20 cellular contexts compared by ENCODE assay signal in the genomic region with DNA sequence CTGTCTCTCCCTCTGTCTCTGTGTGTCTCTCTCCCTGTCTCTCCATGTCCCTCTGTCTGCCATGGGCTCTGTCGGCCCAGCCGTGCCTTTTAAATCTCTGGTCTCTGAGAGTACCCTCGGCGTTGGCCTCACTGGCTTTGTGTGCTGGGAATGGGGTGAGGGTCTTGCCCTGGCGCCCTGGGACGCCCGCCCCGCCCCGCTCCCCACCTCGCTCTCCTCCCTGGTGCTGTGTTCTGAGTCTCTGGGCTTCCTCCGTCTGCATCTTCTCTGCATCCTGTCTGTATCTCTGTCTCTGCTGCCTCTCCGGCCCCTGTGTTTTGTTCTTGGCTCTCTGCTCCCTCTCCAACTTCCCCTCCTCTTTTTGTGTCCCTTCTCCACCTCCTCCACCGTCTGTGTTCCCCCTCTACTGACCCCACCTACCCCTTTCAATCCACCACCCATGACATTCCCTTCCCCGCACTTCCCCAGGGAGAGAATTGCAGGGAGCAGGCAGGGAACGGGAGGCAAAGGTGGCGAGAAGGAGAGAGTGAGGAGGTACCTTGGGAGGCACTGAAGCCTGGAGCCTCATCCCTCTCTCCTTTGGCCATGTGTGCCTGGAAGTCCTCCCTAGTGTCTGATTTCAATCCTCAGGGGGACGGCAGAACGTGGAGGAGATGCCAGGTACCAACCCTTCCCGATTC. TPM values are rescaled to one million over a fixed set of nuclear protein-coding genes. Genes with fewer than 3 reads are reported as not detected.
DNase-seq lines count a peak whose midpoint lies in the region; ATAC-seq, FAIRE-seq and TF ChIP-seq lines count a peak whose summit lies in the region.
"Had no signal": no experiment of that assay in that cellular context is flagged by ENCODE, and none has a peak within 500 bp of the region (broad histone marks: within the 10 kb centered on the region; RNA-seq: fewer than 3 reads in every experiment).

No MANE protein-coding gene starts in this region.

- no peaks in the 10 kb centered on the region for H3K9me1 ChIP-seq in K562 (ENCODE audit: control insufficient read depth, insufficient read depth, low read length)

- intact Hi-C loops in K562 (cut with micrococcal nuclease), result no loop called here
- intact Hi-C loops in PC-9 (cut with micrococcal nuclease; ENCODE audit: unreplicated experiment), result loop anchor here (10.0 kb wide), 1 partner anchor 409 kb away; a partner anchor contains a TSS
- intact Hi-C loops in aorta (cut with DNase I), result loop anchor here in 1 of 2 donors (10.0 kb wide), 1 partner anchor 129 kb away; no protein-coding TSS in a partner anchor
- intact Hi-C loops in kidney (cut with DNase I), result no loop called here

- CTCF ChIA-PET in HEK293 (lab: Yijun Ruan, JAX) (interaction anchor here (0.6 to 1.2 kb wide), 2 partner anchors 33 to 75 kb away, joined by 3 read pairs; no protein-coding TSS in a partner anchor), K562 (lab: Yijun Ruan, JAX; ENCODE audit: low intra/inter-chr PET ratio) (no interaction called here), PC-9 (lab: Charles Lee) (no interaction called here)

- peaks cover 3% of the 10 kb centered on the region for H3K79me1 ChIP-seq in neuronal stem cell (ENCODE audit: low read depth, low read length)

- TF ChIP-seq CTCF in HEK293 (tag by site-specific recombination; IDR thresholded peaks at IDR 0.05), result no peak
- no peak for TF ChIP-seq CTCF in K562 (IDR thresholded peaks at IDR 0.05 in 2 of 3, conservative IDR thresholded peaks at IDR 0.05 in 1 of 3; ENCODE audit: insufficient read depth in 2 of 3, low read depth in 1 of 3, low read length in 3 of 3)
- TF ChIP-seq CTCF in PC-9 (conservative IDR thresholded peaks at IDR 0.05), result no peak
- TF ChIP-seq CTCF in kidney (IDR thresholded peaks at IDR 0.05; ENCODE audit: borderline replicate concordance, extremely low read depth, insufficient read depth), result no peak

- peaks cover 33 to 40% of the 10 kb centered on the region in 2 experiments; a peak in 4 of 5 replicates for H3K27me3 ChIP-seq in K562 (ENCODE audit: control insufficient read depth in 2 of 2, insufficient read depth in 2 of 2, low read length in 2 of 2)
- H3K27me3 ChIP-seq in neuronal stem cell (ENCODE audit: control insufficient read depth in 3 of 3, insufficient read depth in 3 of 3, low read depth in 1 of 3, low read length in 3 of 3), result peaks cover 0 to 15% (median 0%) of the 10 kb centered on the region in 3 experiments
- H3K27me3 ChIP-seq in PC-9 (ENCODE audit: insufficient read depth, low read depth), result peaks cover 65% of the 10 kb centered on the region
- peaks cover 0 to 2% of the 10 kb centered on the region in 2 donors for H3K27me3 ChIP-seq in aorta (ENCODE audit: control insufficient read depth in 1 of 2, insufficient read depth in 2 of 2, low read length in 1 of 2)

- WGBS in K562 (ENCODE audit: insufficient coverage, low coverage, missing lambda C conversion rate), result 3% methylated on average over 8 of the region's 19 CpGs
- WGBS in neuronal stem cell (ENCODE audit: extremely low coverage in 2 of 2, insufficient read length in 2 of 2, insufficient replicate concordance in 1 of 2), 2 donors, result no CpG with 5 or more reads among the region's 19 CpGs
- WGBS in aorta, 2 donors, result 8 to 9% methylated on average over 19 of the region's 19 CpGs

- ATAC-seq in K562 (no peak), aorta (ENCODE audit: low FRiP score) (no peak)

- peak overlapping the region; percentile 1 for H2BK12ac ChIP-seq in neuronal stem cell (ENCODE audit: low read length)

- no peak for TF ChIP-seq EP300 in K562 (IDR thresholded peaks at IDR 0.05; ENCODE audit: low read length)

- H3K9me3 ChIP-seq in HEK293 (ENCODE audit: control insufficient read depth, insufficient read depth, low read depth, low read length) (no peaks in the 10 kb centered on the region), K562 (replicated peaks; ENCODE audit: control insufficient read depth, insufficient read depth, low read depth, low read length) (no peaks in the 10 kb centered on the region; the same call in 1 of the 2 replicates), neuronal stem cell (replicated peaks in 1 of 2; ENCODE audit: control insufficient read depth in 2 of 2, insufficient read depth in 1 of 2, low read depth in 1 of 2, low read length in 2 of 2) (no peaks in the 10 kb centered on the region), PC-9 (ENCODE audit: insufficient read depth, low read depth) (no peaks in the 10 kb centered on the region), aorta (ENCODE audit: control insufficient read depth, low read length) (no peaks in the 10 kb centered on the region), kidney (ENCODE audit: control insufficient read depth in 1 of 2, low read length in 2 of 2) (no peaks in the 10 kb centered on the region)

- no peaks in the 10 kb centered on the region for H3K9me2 ChIP-seq in PC-9 (ENCODE audit: insufficient read depth)

- H3K79me2 ChIP-seq in K562 (ENCODE audit: control insufficient read depth, insufficient read depth, low read length), result no peaks in the 10 kb centered on the region
- no peaks in the 10 kb centered on the region for H3K79me2 ChIP-seq in PC-9 (ENCODE audit: low read depth)

- no peak overlapping the region for H3K4me2 ChIP-seq in K562 (ENCODE audit: insufficient read depth, low read length)
- H3K4me2 ChIP-seq in neuronal stem cell (ENCODE audit: insufficient read depth, low read length, poor library complexity, severe bottlenecking), result peak overlapping the region; percentile 50
- no peak overlapping the region for H3K4me2 ChIP-seq in PC-9

- no peak overlapping the region for H2BK5ac ChIP-seq in neuronal stem cell (ENCODE audit: low read length)

- in situ Hi-C loops in K562 (cut with MboI), result no loop called here

- peaks cover 24% of the 10 kb centered on the region for H3F3A ChIP-seq in PC-9 (ENCODE audit: insufficient read depth, low read depth)

- H3K4me1 ChIP-seq in HEK293 (ENCODE audit: control insufficient read depth, insufficient read depth, low read length), result peaks cover 15% of the 10 kb centered on the region
- peaks cover 8 to 50% of the 10 kb centered on the region in 2 experiments; a peak in 4 of 5 replicates for H3K4me1 ChIP-seq in K562 (replicated peaks in 1 of 2; ENCODE audit: control insufficient read depth in 2 of 2, insufficient read depth in 2 of 2, low read length in 2 of 2)
- H3K4me1 ChIP-seq in neuronal stem cell (ENCODE audit: control insufficient read depth in 2 of 2, insufficient read depth in 1 of 2, low read depth in 1 of 2, low read length in 2 of 2), result peaks cover 40 to 45% of the 10 kb centered on the region in 2 donors
- peaks cover 10% of the 10 kb centered on the region for H3K4me1 ChIP-seq in PC-9 (replicated peaks; ENCODE audit: insufficient read depth)
- H3K4me1 ChIP-seq in aorta (ENCODE audit: control insufficient read depth in 1 of 2, insufficient read depth in 2 of 2, low read length in 2 of 2), result no peaks in the 10 kb centered on the region
- peaks cover 0 to 5% of the 10 kb centered on the region in 2 donors for H3K4me1 ChIP-seq in kidney (ENCODE audit: control insufficient read depth in 1 of 2, insufficient read depth in 1 of 2, low read depth in 1 of 2, low read length in 2 of 2)

- H3K36me3 ChIP-seq in HEK293 (ENCODE audit: control insufficient read depth in 2 of 2, insufficient read depth in 1 of 2, low read length in 2 of 2), result no peaks in the 10 kb centered on the region
- H3K36me3 ChIP-seq in K562 (ENCODE audit: control insufficient read depth, insufficient read depth, low read length), result no peaks in the 10 kb centered on the region
- H3K36me3 ChIP-seq in neuronal stem cell (replicated peaks in 1 of 2; ENCODE audit: control insufficient read depth in 2 of 2, insufficient read depth in 2 of 2, low read length in 2 of 2), result no peaks in the 10 kb centered on the region
- H3K36me3 ChIP-seq in PC-9 (ENCODE audit: low read depth), result no peaks in the 10 kb centered on the region
- H3K36me3 ChIP-seq in aorta (ENCODE audit: control insufficient read depth in 1 of 2, insufficient read depth in 2 of 2, low read length in 1 of 2), result no peaks in the 10 kb centered on the region
- no peaks in the 10 kb centered on the region for H3K36me3 ChIP-seq in kidney (ENCODE audit: control insufficient read depth in 1 of 2, insufficient read depth in 2 of 2, low read length in 2 of 2)

- H3K4me3 ChIP-seq in HEK293 (ENCODE audit: low read depth, low read length), result no peak overlapping the region
- no peak overlapping the region for H3K4me3 ChIP-seq in K562
- H3K4me3 ChIP-seq in neuronal stem cell (ENCODE audit: low read length in 2 of 2), result no peak overlapping the region
- H3K4me3 ChIP-seq in PC-9, result no peak overlapping the region
- no peak overlapping the region for H3K4me3 ChIP-seq in aorta (ENCODE audit: low read length in 2 of 2)
- H3K4me3 ChIP-seq in kidney (ENCODE audit: low read length in 2 of 2), result no peak overlapping the region

- H2BK15ac ChIP-seq in neuronal stem cell (ENCODE audit: low read length), result peak overlapping the region; percentile 53

- H2AFZ ChIP-seq in K562 (ENCODE audit: low read depth, low read length), result no peak overlapping the region
- H2AFZ ChIP-seq in neuronal stem cell (ENCODE audit: low read length), result peak overlapping the region; percentile 56
- no peak overlapping the region for H2AFZ ChIP-seq in PC-9

- DNase-seq in K562 (ENCODE audit: extremely low read depth in 1 of 4, low spot score in 3 of 4) (no peak), left kidney (ENCODE audit: low read depth, low spot score) (peak; percentile 19), neuronal stem cell (ENCODE audit: low spot score) (no peak), PC-9 (no peak), aorta (no peak), kidney (no peak)
- DNase-seq: ACHN, H7, MM.1S, NCI-H1092, NCI-H146, NCI-H2029 treated with DMSO at 0.1 percent for 48 hours, NCI-H446 treated with DMSO at 0.1 percent for 48 hours, NCI-H774 had no signal

- peak overlapping the region; percentile 53 for H2AK5ac ChIP-seq in neuronal stem cell (ENCODE audit: low read depth, low read length)

- TF ChIP-seq RAD21 in K562 (CRISPR knock-in tag; conservative IDR thresholded peaks at IDR 0.05 in 1 of 2, IDR thresholded peaks at IDR 0.05 in 1 of 2), result no peak

- POLR2A ChIA-PET in HEK293 (lab: Yijun Ruan, JAX) (no interaction called here), K562 (lab: Yijun Ruan, JAX) (no interaction called here), PC-9 (lab: Charles Lee; ENCODE audit: unreplicated experiment) (no interaction called here)

- no peak overlapping the region for H3K23ac ChIP-seq in neuronal stem cell (ENCODE audit: low read depth, low read length, poor library complexity)

- no peak overlapping the region for H2BK120ac ChIP-seq in neuronal stem cell (ENCODE audit: low read depth, low read length)

- H4K20me1 ChIP-seq in K562 (replicated peaks; ENCODE audit: control insufficient read depth, insufficient read depth, low read length) (peaks cover 5% of the 10 kb centered on the region; the same call in 1 of the 2 replicates), PC-9 (ENCODE audit: insufficient read depth) (no peaks in the 10 kb centered on the region)

- H3K9ac ChIP-seq in K562 (ENCODE audit: insufficient read depth in 1 of 2, low read depth in 2 of 2, low read length in 2 of 2), result no peak overlapping the region
- H3K9ac ChIP-seq in neuronal stem cell (ENCODE audit: low read depth, low read length, poor library complexity), result peak overlapping the region; percentile 65
- H3K9ac ChIP-seq in kidney (ENCODE audit: low read length in 2 of 2), result no peak overlapping the region

- H3K4ac ChIP-seq in neuronal stem cell (ENCODE audit: low read length), result no peak overlapping the region

- H3K27ac ChIP-seq in HEK293 (ENCODE audit: extremely low read depth, low read depth, low read length) (no peak overlapping the region), K562 (ENCODE audit: extremely low read depth, low read depth, low read length) (no peak overlapping the region), neuronal stem cell (replicated peaks; ENCODE audit: low read length) (peak overlapping the region; percentile 4), PC-9 (no peak overlapping the region), aorta (ENCODE audit: low read depth in 1 of 2, low read length in 2 of 2) (no peak overlapping the region), kidney (ENCODE audit: low read depth in 2 of 2, low read length in 2 of 2) (no peak overlapping the region)
- H3K27ac ChIP-seq: C4-2B, HL-60 had no signal

- no peak overlapping the region for H4K8ac ChIP-seq in neuronal stem cell (ENCODE audit: low read depth, low read length)

- H3K14ac ChIP-seq in neuronal stem cell (ENCODE audit: low read length), result no peak overlapping the region

- FAIRE-seq in K562 (lab: Jason Lieb, UNC) (no peak), kidney (lab: Jason Lieb, UNC) (no peak)
- FAIRE-seq: D721Med had no signal

- BruUV-seq in K562 (replicated peaks; lab: Mats Ljungman, UMichigan) (no TSS peak), PC-9 (replicated peaks; lab: Mats Ljungman, UMichigan) (no TSS peak)

- no peak for TF ChIP-seq POLR2A in K562 (conservative IDR thresholded peaks at IDR 0.05)

- peak overlapping the region; percentile 95 for H3K18ac ChIP-seq in neuronal stem cell (ENCODE audit: low read length)

- no peak overlapping the region for H4K91ac ChIP-seq in neuronal stem cell (ENCODE audit: low read depth, low read length, poor library complexity)

RNA-seq across cellular contexts. Expression of a gene that starts 4.0 kb away (rescaled TPM):
- 4.0 and 10.9 TPM in 2 replicates for total RNA-seq in K562 (2011; cell fraction: chromatin; rRNA removed; ENCODE audit: low replicate concordance)
- 3.2 and 4.7 TPM in 2 replicates for total RNA-seq in K562 (2011; cell fraction: nucleolus; rRNA removed)
- 5.1 and 13.7 TPM in 2 replicates for total RNA-seq in K562 (2011; cell fraction: nucleoplasm; rRNA removed)
- 0.18 and 0.33 TPM in 2 replicates for total RNA-seq in K562 (2014; rRNA removed)
- total RNA-seq in K562 (2014; rRNA removed; fragmentation: Illumina TruSeq; extraction: Trizol), result 0.32 and 0.36 TPM in 2 replicates
- 0.11 and 0.19 TPM in 2 replicates for total RNA-seq in K562 (2015; rRNA removed; fragmentation: Illumina TruSeq; extraction: Trizol)
- 0.67 and 0.71 TPM in 2 replicates for total RNA-seq in K562 (2021)
- polyA plus RNA-seq in K562 (2011; rRNA removed), result 0.21 and 0.80 TPM in 2 replicates
- 0.63 and 1.7 TPM in 2 replicates for polyA plus RNA-seq in K562 (2011; cell fraction: cytosol; rRNA removed)
- polyA plus RNA-seq in K562 (2011; cell fraction: nucleus; rRNA removed), result 1.5 and 2.5 TPM in 2 replicates
- 0.57 and 2.9 TPM in 2 replicates for polyA plus RNA-seq in K562 (2012)
- polyA plus RNA-seq in K562 (2014; fragmentation: Illumina TruSeq; extraction: Trizol), result 0.28 and 0.46 TPM in 2 replicates
- polyA plus RNA-seq in K562 (2014; fragmentation: Nextera tagmentation; extraction: Ambion mirVana), result under 1 TPM in 1 of 2 experiments, not detected in 1; 0.06 TPM
- polyA plus RNA-seq in K562 (2014; rRNA removed), result 0.74 and 0.80 TPM in 2 replicates
- polyA minus RNA-seq in K562 (2011; rRNA and poly(A)+ RNA removed), result 0.60 and 0.66 TPM in 2 replicates
- 1.0 and 1.5 TPM in 2 replicates for polyA minus RNA-seq in K562 (2011; cell fraction: cytosol; rRNA and poly(A)+ RNA removed)
- 0.94 and 2.4 TPM in 2 replicates for polyA minus RNA-seq in K562 (2011; cell fraction: nucleus; rRNA and poly(A)+ RNA removed)
- 110 TPM for polyA plus RNA-seq in neuronal stem cell (2013, experiment 1 of 2)
- 102 TPM for polyA plus RNA-seq in neuronal stem cell (2013, experiment 2 of 2)
- total RNA-seq in PC-9 (2021), result 1.9 and 4.9 TPM in 2 replicates
- total RNA-seq in aorta, result 10 to 100 TPM in 1 of 2 donors, 1 to 10 TPM in 1; 7.7 to 19.6 TPM
- polyA plus RNA-seq in aorta, result 1 to 10 TPM in 1 of 2 donors, under 1 TPM in 1; 0.75 to 3.9 TPM
- 7.6 TPM for total RNA-seq in kidney
- polyA plus RNA-seq in kidney (ENCODE audit: insufficient read depth, low read depth, low replicate concordance), result 3.8 TPM
- polyA plus RNA-seq: IgD-negative memory B cell had no signal

RNA-seq across cellular contexts. Expression of a gene that starts 48.4 kb away (rescaled TPM):
- total RNA-seq in K562 (2011; cell fraction: chromatin; rRNA removed; ENCODE audit: low replicate concordance), result 1.0 and 3.4 TPM in 2 replicates
- 1.2 and 2.0 TPM in 2 replicates for total RNA-seq in K562 (2011; cell fraction: nucleolus; rRNA removed)
- total RNA-seq in K562 (2011; cell fraction: nucleoplasm; rRNA removed), result 1.0 and 1.5 TPM in 2 replicates
- total RNA-seq in K562 (2014; rRNA removed), result 0.64 and 0.86 TPM in 2 replicates
- 0.10 and 0.15 TPM in 2 replicates for total RNA-seq in K562 (2014; rRNA removed; fragmentation: Illumina TruSeq; extraction: Trizol)
- 0.30 TPM in 1 of 2 replicates, not detected in the other for total RNA-seq in K562 (2015; rRNA removed; fragmentation: Illumina TruSeq; extraction: Trizol)
- total RNA-seq in K562 (2021), result 0.60 and 0.66 TPM in 2 replicates
- 0.09 and 0.17 TPM in 2 replicates for polyA plus RNA-seq in K562 (2011; rRNA removed)
- polyA plus RNA-seq in K562 (2011; cell fraction: cytosol; rRNA removed), result 0.21 and 1.7 TPM in 2 replicates
- 0.48 and 1.0 TPM in 2 replicates for polyA plus RNA-seq in K562 (2011; cell fraction: nucleus; rRNA removed)
- polyA plus RNA-seq in K562 (2012), result 0.61 and 0.62 TPM in 2 replicates
- 0.07 and 0.43 TPM in 2 replicates for polyA plus RNA-seq in K562 (2014; fragmentation: Illumina TruSeq; extraction: Trizol)
- polyA plus RNA-seq in K562 (2014; fragmentation: Nextera tagmentation; extraction: Ambion mirVana), result not detected
- 0.18 and 0.32 TPM in 2 replicates for polyA plus RNA-seq in K562 (2014; rRNA removed)
- 0.42 and 0.49 TPM in 2 replicates for polyA minus RNA-seq in K562 (2011; rRNA and poly(A)+ RNA removed)
- not detected in 2 replicates for polyA minus RNA-seq in K562 (2011; cell fraction: cytosol; rRNA and poly(A)+ RNA removed)
- polyA minus RNA-seq in K562 (2011; cell fraction: nucleus; rRNA and poly(A)+ RNA removed), result 0.27 and 0.56 TPM in 2 replicates
- polyA plus RNA-seq in neuronal stem cell (2013, experiment 1 of 2), result 4.7 TPM
- 5.5 TPM for polyA plus RNA-seq in neuronal stem cell (2013, experiment 2 of 2)
- total RNA-seq in PC-9 (2021), result not detected in 2 replicates
- under 1 TPM; 0.23 to 0.72 TPM for total RNA-seq in aorta
- not detected for polyA plus RNA-seq in aorta
- 0.94 TPM for total RNA-seq in kidney
- polyA plus RNA-seq in kidney (ENCODE audit: insufficient read depth, low read depth, low replicate concordance), result not detected
- total RNA-seq: HT1080 had no signal
- polyA plus RNA-seq: IgD-negative memory B cell had no signal
